ENCODE assay signal across 11 cellular contexts in the genomic region with DNA sequence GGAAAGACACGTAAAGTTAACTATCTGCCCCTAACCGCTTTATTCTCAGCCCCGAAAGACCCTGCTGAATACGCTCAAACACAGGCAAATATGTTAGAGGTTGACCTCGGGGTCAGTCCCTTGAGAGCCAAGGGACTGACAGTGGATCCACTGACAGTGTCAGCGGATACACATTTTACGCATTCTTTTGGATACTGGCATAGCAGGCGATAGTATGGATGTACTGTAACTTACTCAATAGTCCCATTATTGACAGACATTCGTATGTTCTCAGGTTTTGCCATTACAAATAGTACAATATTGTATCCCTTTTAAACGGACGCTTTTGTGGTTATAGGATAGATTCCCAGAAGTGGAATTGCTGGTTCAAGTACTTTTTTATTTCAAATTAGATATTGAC. TPM values are rescaled to one million over a fixed set of nuclear protein-coding genes. Genes with fewer than 3 reads are reported as not detected.
"Had no signal": no experiment of that assay in that cellular context is flagged by ENCODE, and none has a peak within 500 bp of the region (broad histone marks: within the 10 kb centered on the region; RNA-seq: fewer than 3 reads in every experiment).

No MANE protein-coding gene starts in this region.

- H2AFZ ChIP-seq: hepatocyte had no signal

- H3K4me3 ChIP-seq: hepatocyte had no signal

- H3K4me1 Mint-ChIP-seq: nephron had no signal

- FAIRE-seq: urothelium cell line had no signal

- H3K27ac Mint-ChIP-seq: nephron had no signal

- H3K79me2 ChIP-seq: hepatocyte had no signal

- H3K36me3 ChIP-seq: thoracic aorta, WERI-Rb-1 had no signal

- H3K36me3 Mint-ChIP-seq: activated naive CD8-positive, alpha-beta T cell treated with anti-CD3 and anti-CD28 coated beads, Interleukin-2, amount 10 ng/mL, durations not matched to agents 7 days and 5 days had no signal

- H3K9me3 Mint-ChIP-seq: activated naive CD8-positive, alpha-beta T cell treated with anti-CD3 and anti-CD28 coated beads, Interleukin-2, amount 10 ng/mL, durations not matched to agents 7 days and 5 days; nephron; stimulated activated naive CD8-positive, alpha-beta T cell treated with anti-CD3 and anti-CD28 coated beads, Interleukin-15, amount 100 ng/mL, for 72 hours had no signal

- H3K9me3 ChIP-seq: thoracic aorta had no signal

- H3K27ac ChIP-seq: hepatocyte, thoracic aorta, WERI-Rb-1 had no signal

RNA-seq across cellular contexts. Expression of a gene that starts 13.4 kb away (rescaled TPM):
- total RNA-seq: activated CD8-positive, alpha-beta memory T cell treated with anti-CD3 and anti-CD28 coated beads for 36 hours; activated naive CD8-positive, alpha-beta T cell treated with anti-CD3 and anti-CD28 coated beads, Interleukin-2, amount 10 ng/mL, durations not matched to agents 7 days and 5 days; dermis blood vessel endothelial cell; kidney epithelial cell; left ventricle myocardium superior had no signal

RNA-seq across cellular contexts. Expression of a gene that starts 29.3 kb away (rescaled TPM):
- total RNA-seq: activated CD8-positive, alpha-beta memory T cell treated with anti-CD3 and anti-CD28 coated beads for 36 hours had no signal

RNA-seq across cellular contexts. Expression of a gene that starts 48.7 kb away (rescaled TPM):
- total RNA-seq: activated CD8-positive, alpha-beta memory T cell treated with anti-CD3 and anti-CD28 coated beads for 36 hours; activated naive CD8-positive, alpha-beta T cell treated with anti-CD3 and anti-CD28 coated beads, Interleukin-2, amount 10 ng/mL, durations not matched to agents 7 days and 5 days; kidney epithelial cell; left ventricle myocardium superior had no signal
